8 cellular contexts compared by ENCODE assay signal in the genomic region with DNA sequence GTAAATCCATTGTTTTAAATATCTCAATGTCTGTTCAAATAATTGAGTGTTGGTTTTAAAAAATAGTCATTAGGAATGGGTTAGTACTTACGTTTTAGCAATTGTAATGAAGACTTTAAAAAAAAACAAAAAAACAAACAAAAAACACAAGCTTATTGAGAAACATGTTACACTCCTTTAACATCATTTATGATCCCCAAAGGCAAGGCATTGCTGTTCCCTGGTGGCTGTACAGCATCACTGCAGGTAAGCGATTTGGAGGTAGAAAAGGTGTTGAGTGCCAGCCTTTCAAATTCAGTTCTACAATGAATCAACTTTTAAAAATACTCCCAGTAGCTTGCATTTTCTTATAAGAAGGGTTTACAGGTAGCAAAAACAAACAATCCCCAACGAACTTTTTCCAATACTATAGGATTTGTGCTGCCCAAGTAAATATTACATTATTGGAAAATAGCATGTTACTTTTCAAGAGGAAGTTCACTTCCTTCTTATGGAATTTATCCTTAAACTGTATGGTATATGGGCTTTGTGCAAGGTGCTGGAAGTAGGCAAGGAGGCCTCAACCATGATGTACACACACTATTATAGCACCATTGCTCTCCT.
DNase-seq lines count a peak whose midpoint lies in the region; ATAC-seq lines count a peak whose summit lies in the region.

No MANE protein-coding gene starts in this region.

- peak; percentile 18 for DNase-seq in NCI-H2196 (lab: John Stamatoyannopoulos, UW; ENCODE audit: unreplicated experiment)
- no peak for DNase-seq in NCI-H2196 treated with DMSO at 0.1 percent for 48 hours (lab: John Stamatoyannopoulos, UW; ENCODE audit: unreplicated experiment)
- DNase-seq in NCI-H1092 treated with DMSO at 0.1 percent for 48 hours (lab: John Stamatoyannopoulos, UW) = peak; percentile 12
- DNase-seq in amniotic epithelial cell (ENCODE audit: low read depth) = peak; percentile 36
- peak; percentile 36 for DNase-seq in left kidney (ENCODE audit: low read depth, low spot score)
- no peak for DNase-seq in epidermal melanocyte (ENCODE audit: insufficient read length, low spot score)
- no peak for DNase-seq in activated gamma-delta T cell (lab: John Stamatoyannopoulos, UW)

- ATAC-seq in GM19467 (IDR thresholded peaks at IDR 0.05; ENCODE audit: unreplicated experiment) = peak; percentile 71

Comparison
In these comparisons a context has a peak if more than half of its experiments do, and no peak if none do; other contexts are left out.
1. DNase-seq: peak in NCI-H2196 (single experiment), NCI-H1092 treated with DMSO at 0.1 percent for 48 hours (single experiment), amniotic epithelial cell (single experiment) and left kidney (single experiment); none in NCI-H2196 treated with DMSO at 0.1 percent for 48 hours (single experiment), epidermal melanocyte (single experiment) and activated gamma-delta T cell (single experiment).